Comparison of ENCODE assay signal across 18 cellular contexts in genomic region chr1:44401256-44402228, GRCh38.
"Had no signal": no experiment of that assay in that cellular context is flagged by ENCODE, and none has a peak within 500 bp of the region (broad histone marks: within the 10 kb centered on the region; RNA-seq: fewer than 3 reads in every experiment).

No MANE protein-coding gene starts in this region.

- H3K4me2 ChIP-seq: KMS-11, SK-N-SH had no signal

- H3K9ac ChIP-seq: KMS-11, SK-N-SH had no signal

- H3K4me3 ChIP-seq: K562 had no signal

- H3K9me3 ChIP-seq: SK-N-SH had no signal

- DNase-seq: MM.1S, NCI-H1092 treated with DMSO at 0.1 percent for 48 hours, NCI-H1436, NCI-H187, NCI-H2029, NCI-H2081 treated with DMSO at 0.1 percent for 48 hours, NCI-H2171, NCI-H226, NCI-H446, NCI-H510A, NCI-H524 treated with DMSO at 0.1 percent for 48 hours, NCI-H69, NCI-H774, SHP77, SK-N-SH had no signal

- ATAC-seq: K562 had no signal

- FAIRE-seq: K562 had no signal

- H3K27ac ChIP-seq: KMS-11, RWPE1 had no signal
